In genomic region chr5:140664018-140664352, GRCh38 we compare ENCODE assay signal across 6 cellular contexts. TPM values are rescaled to one million over a fixed set of nuclear protein-coding genes. Genes with fewer than 3 reads are reported as not detected.
DNase-seq lines count a peak whose midpoint lies in the region; ATAC-seq and TF ChIP-seq lines count a peak whose summit lies in the region.

No MANE protein-coding gene starts in this region.

- H3K4me3 Mint-ChIP-seq in progenitor cell of endocrine pancreas (ENCODE audit: low read depth), result peak overlapping the region; percentile 99

- peak overlapping the region; percentile 58; the same call in 1 of the 2 replicates for H4K91ac ChIP-seq in IMR-90 (ENCODE audit: insufficient read depth, low read depth, low read length)

- H3K23ac ChIP-seq in IMR-90 (ENCODE audit: low read depth, low read length), result peak overlapping the region; percentile 94; the same call in 1 of the 2 replicates

- H3K36me3 Mint-ChIP-seq in progenitor cell of endocrine pancreas (ENCODE audit: insufficient read depth), result peaks cover 21% of the 10 kb centered on the region

- H2BK5ac ChIP-seq in IMR-90 (ENCODE audit: low read depth, low read length, poor library complexity, severe bottlenecking), result peak overlapping the region; percentile 93

- peak overlapping the region; percentile 89 for H3K4ac ChIP-seq in IMR-90 (ENCODE audit: low read depth, low read length)

- dilution Hi-C loops in IMR-90 (cut with HindIII; ENCODE audit: low sequenced_read_pairs, unreplicated experiment), result no loop called here

- H3K9me1 ChIP-seq in IMR-90 (ENCODE audit: insufficient read depth, low read length), result peaks cover 11% of the 10 kb centered on the region; the same call in 1 of the 2 replicates

- H2BK15ac ChIP-seq in IMR-90 (ENCODE audit: low read depth, low read length), result no peak overlapping the region

- H2BK120ac ChIP-seq in IMR-90 (ENCODE audit: low read depth, low read length), result no peak overlapping the region

- no peak overlapping the region for H2AK5ac ChIP-seq in IMR-90 (ENCODE audit: low read depth, low read length)

- peak overlapping the region; percentile 95; the same call in 1 of the 2 replicates for H3K56ac ChIP-seq in IMR-90 (ENCODE audit: extremely low read depth, insufficient read depth, low read length)

- 11% methylated on average over 13 of the region's 19 CpGs; no CpG with 5 or more reads in 1 of the 2 experiments for WGBS in IMR-90 (ENCODE audit: extremely low coverage in 2 of 2, insufficient read length in 1 of 2), 2 experiments

- no peaks in the 10 kb centered on the region for H3K27me3 Mint-ChIP-seq in progenitor cell of endocrine pancreas

- H3K14ac ChIP-seq in IMR-90 (replicated peaks; ENCODE audit: low read depth, low read length), result peak overlapping the region; percentile 94; the same call in 1 of the 2 replicates

- peak overlapping the region; percentile 96 for H3K4me2 ChIP-seq in IMR-90 (ENCODE audit: low read depth, low read length)

- intact Hi-C loops in IMR-90 (cut with micrococcal nuclease) (loop anchor here (1.0 kb wide), 1 partner anchor 27 kb away; the partner anchor contains the start of genes HARS1 and HARS2), dorsolateral prefrontal cortex (cut with DNase I) (loop anchor here in 1 of 2 donors (1.0 kb wide), 1 partner anchor 17 kb away; the partner anchor contains the start of genes IK and NDUFA2)

- H3K9me3 ChIP-seq in IMR-90 (ENCODE audit: control insufficient read depth, insufficient read depth, low read length), result no peaks in the 10 kb centered on the region

- no peak for DNase-seq in IMR-90
- peak in 1 of 10 donors; percentile 42 for DNase-seq in dorsolateral prefrontal cortex
- DNase-seq in progenitor cell of endocrine pancreas (ENCODE audit: low spot score, unreplicated experiment), result no peak
- no peak for DNase-seq in NCI-H510A (lab: John Stamatoyannopoulos, UW)
- no peak for DNase-seq in UCSD-AML1 (lab: John Stamatoyannopoulos, UW; ENCODE audit: unreplicated experiment)

- no peak overlapping the region for H2BK20ac ChIP-seq in IMR-90 (ENCODE audit: low read depth, low read length)

- H3K79me1 ChIP-seq in IMR-90 (ENCODE audit: low read depth in 1 of 2, low read length in 2 of 2), result peaks cover 23 to 43% of the 10 kb centered on the region in 2 experiments

- H2AFZ ChIP-seq in IMR-90 (replicated peaks; ENCODE audit: low read length, poor library complexity), result peak overlapping the region; percentile 94

- no peak for TF ChIP-seq POLR2A in IMR-90 (IDR thresholded peaks at IDR 0.05; ENCODE audit: low read depth, low read length)

- peak overlapping the region; percentile 96 for H3K18ac ChIP-seq in IMR-90 (ENCODE audit: low read depth, low read length)

- TF ChIP-seq RAD21 in IMR-90 (IDR thresholded peaks at IDR 0.05; ENCODE audit: low read length), result no peak

- H3K4me3 ChIP-seq in IMR-90 (ENCODE audit: insufficient read depth, low read depth, low read length) (peak overlapping the region; percentile 86), dorsolateral prefrontal cortex (peak overlapping the region; percentile 69 to 98 (median 91))

- H4K20me1 ChIP-seq in IMR-90 (ENCODE audit: insufficient read depth, low read length), result peaks cover 14% of the 10 kb centered on the region

- H3K27ac Mint-ChIP-seq in progenitor cell of endocrine pancreas, result peak overlapping the region; percentile 97

- H3K9me3 Mint-ChIP-seq in progenitor cell of endocrine pancreas (ENCODE audit: low read depth), result no peaks in the 10 kb centered on the region

- H3K27ac ChIP-seq in IMR-90 (ENCODE audit: insufficient read depth, low read length) (peak overlapping the region; percentile 92), dorsolateral prefrontal cortex (peak overlapping the region in 58 of 59 donors; percentile 40 to 97 (median 88))

- H3K27me3 ChIP-seq in IMR-90 (ENCODE audit: control insufficient read depth, insufficient read depth, low read length), result no peaks in the 10 kb centered on the region
- H3K27me3 ChIP-seq in dorsolateral prefrontal cortex, result no peaks in the 10 kb centered on the region

- H2AK9ac ChIP-seq in IMR-90 (replicated peaks; ENCODE audit: low read depth, low read length, poor library complexity), result peak overlapping the region; percentile 98

- CTCF ChIA-PET in IMR-90 (lab: Yijun Ruan, JAX), result no interaction called here

- H4K8ac ChIP-seq in IMR-90 (ENCODE audit: low read depth in 2 of 2, low read length in 2 of 2), result peak overlapping the region; percentile 71 to 96

- ATAC-seq in IMR-90 (ENCODE audit: low read depth), result peak; percentile 6; the same call in 1 of the 2 replicates
- ATAC-seq in GM21723 (IDR thresholded peaks at IDR 0.05; ENCODE audit: unreplicated experiment), result no peak

- TF ChIP-seq CTCF in IMR-90 (conservative IDR thresholded peaks at IDR 0.05; ENCODE audit: low read depth, low read length) (no peak), dorsolateral prefrontal cortex (IDR thresholded peaks at IDR 0.05 in 54 of 56, conservative IDR thresholded peaks at IDR 0.05 in 2 of 56; ENCODE audit: low read depth in 1 of 56, partially characterized antibody in 56 of 56) (no peak), progenitor cell of endocrine pancreas (IDR thresholded peaks at IDR 0.05; ENCODE audit: unreplicated experiment) (no peak)

- peak overlapping the region; percentile 94 for H3K9ac ChIP-seq in IMR-90 (ENCODE audit: low read depth, low read length)

- in situ Hi-C loops in IMR-90 (cut with MboI; ENCODE audit: low sequenced_read_pairs), result no loop called here

- peaks cover 8% of the 10 kb centered on the region for H3K4me1 Mint-ChIP-seq in progenitor cell of endocrine pancreas (ENCODE audit: low read depth)

- H4K5ac ChIP-seq in IMR-90 (ENCODE audit: low read depth, low read length), result peak overlapping the region; percentile 99; the same call in 1 of the 2 replicates

- POLR2A ChIA-PET in IMR-90 (lab: Charles Lee; ENCODE audit: unreplicated experiment), result interaction anchor here (1.2 kb wide), 1 partner anchor 107 kb away, joined by 3 read pairs; the partner anchor contains the start of gene SRA1

- no TSS peak for BruUV-seq in IMR-90 (replicated peaks; lab: Mats Ljungman, UMichigan)

- peaks cover 45% of the 10 kb centered on the region for H3K36me3 ChIP-seq in IMR-90 (ENCODE audit: control insufficient read depth, insufficient read depth, low read length)

- H3K4me1 ChIP-seq in IMR-90 (ENCODE audit: control insufficient read depth, insufficient read depth, low read length), result peaks cover 3% of the 10 kb centered on the region; the same call in 1 of the 2 replicates

TF ChIP-seq in IMR-90, 13 proteins besides CTCF, POLR2A, EP300 and RAD21 (continues in another document):
- TF ChIP-seq NFE2L2 (IDR thresholded peaks at IDR 0.05; ENCODE audit: low read depth, low read length), result no peak
- TF ChIP-seq MAZ (IDR thresholded peaks at IDR 0.05; ENCODE audit: borderline replicate concordance, low read depth, low read length), result no peak
- TF ChIP-seq RFX5 (IDR thresholded peaks at IDR 0.05; ENCODE audit: low read depth, low read length), result no peak
- TF ChIP-seq ELK1 (IDR thresholded peaks at IDR 0.05; ENCODE audit: borderline replicate concordance, low read depth, low read length), result no peak
- no peak for TF ChIP-seq MXI1 (IDR thresholded peaks at IDR 0.05; ENCODE audit: borderline replicate concordance, low read depth, low read length)

RNA-seq across cellular contexts. Expression of gene WDR55, which starts 0.7 kb away (rescaled TPM):
- total RNA-seq in IMR-90 (2012; rRNA removed), result 19.2 and 20.4 TPM in 2 replicates
- 18.0 and 19.0 TPM in 2 replicates for polyA plus RNA-seq in IMR-90 (2012; rRNA removed)
- 11.9 and 13.6 TPM in 2 replicates for polyA plus RNA-seq in IMR-90 (2012; cell fraction: cytosol; rRNA removed)
- 60.1 and 69.9 TPM in 2 replicates for polyA plus RNA-seq in IMR-90 (2012; cell fraction: nucleus; rRNA removed; ENCODE audit: low replicate concordance)
- 10 to 100 TPM; 13.3 to 31.0 (median 17.6) TPM for total RNA-seq in dorsolateral prefrontal cortex
- total RNA-seq in progenitor cell of endocrine pancreas, result 26.0 and 26.9 TPM in 2 replicates

RNA-seq across cellular contexts. Expression of gene DND1, which starts 9.4 kb away (rescaled TPM):
- total RNA-seq in IMR-90 (2012; rRNA removed), result under 0.01 TPM in 2 replicates
- 0.63 and 0.67 TPM in 2 replicates for polyA plus RNA-seq in IMR-90 (2012; rRNA removed)
- 0.08 and 0.40 TPM in 2 replicates for polyA plus RNA-seq in IMR-90 (2012; cell fraction: cytosol; rRNA removed)
- 3.8 and 12.4 TPM in 2 replicates for polyA plus RNA-seq in IMR-90 (2012; cell fraction: nucleus; rRNA removed; ENCODE audit: low replicate concordance)
- 1 to 10 TPM in 114 of 120 experiments, under 1 TPM in 6; 0.81 to 4.9 (median 2.2) TPM for total RNA-seq in dorsolateral prefrontal cortex
- 3.1 and 4.0 TPM in 2 replicates for total RNA-seq in progenitor cell of endocrine pancreas

RNA-seq across cellular contexts. Expression of gene IK, which starts 16.4 kb away (rescaled TPM):
- total RNA-seq in IMR-90 (2012; rRNA removed) (137 and 143 TPM in 2 replicates), dorsolateral prefrontal cortex (100 to 1,000 TPM in 1 of 120 experiments, 10 to 100 TPM in 119; 53.9 to 101 (median 81.5) TPM), progenitor cell of endocrine pancreas (76.1 and 85.2 TPM in 2 replicates)
- 99.8 and 105 TPM in 2 replicates for polyA plus RNA-seq in IMR-90 (2012; rRNA removed)
- 17.7 and 93.5 TPM in 2 replicates for polyA plus RNA-seq in IMR-90 (2012; cell fraction: cytosol; rRNA removed)
- 22.3 and 96.4 TPM in 2 replicates for polyA plus RNA-seq in IMR-90 (2012; cell fraction: nucleus; rRNA removed; ENCODE audit: low replicate concordance)

RNA-seq across cellular contexts. Expression of gene NDUFA2, which starts 16.6 kb away (rescaled TPM):
- 20.4 and 30.0 TPM in 2 replicates for total RNA-seq in IMR-90 (2012; rRNA removed)
- polyA plus RNA-seq in IMR-90 (2012; rRNA removed), result 104 and 131 TPM in 2 replicates
- 129 and 168 TPM in 2 replicates for polyA plus RNA-seq in IMR-90 (2012; cell fraction: cytosol; rRNA removed)
- polyA plus RNA-seq in IMR-90 (2012; cell fraction: nucleus; rRNA removed; ENCODE audit: low replicate concordance), result 37.9 and 38.5 TPM in 2 replicates
- 10 to 100 TPM; 32.1 to 76.3 (median 57.7) TPM for total RNA-seq in dorsolateral prefrontal cortex
- 62.4 and 63.9 TPM in 2 replicates for total RNA-seq in progenitor cell of endocrine pancreas

RNA-seq across cellular contexts. Expression of gene TMCO6, which starts 24.7 kb away (rescaled TPM):
- total RNA-seq in IMR-90 (2012; rRNA removed) (4.2 and 6.6 TPM in 2 replicates), dorsolateral prefrontal cortex (10 to 100 TPM in 75 of 120 experiments, 1 to 10 TPM in 45; 5.4 to 18.1 (median 10.8) TPM), progenitor cell of endocrine pancreas (25.9 and 27.5 TPM in 2 replicates)
- 7.2 and 10.6 TPM in 2 replicates for polyA plus RNA-seq in IMR-90 (2012; rRNA removed)
- 17.1 and 20.6 TPM in 2 replicates for polyA plus RNA-seq in IMR-90 (2012; cell fraction: cytosol; rRNA removed)
- 88.4 and 164 TPM in 2 replicates for polyA plus RNA-seq in IMR-90 (2012; cell fraction: nucleus; rRNA removed; ENCODE audit: low replicate concordance)
